10 cellular contexts compared by ENCODE assay signal in genomic region chr14:47040490-47040889, GRCh38.
DNase-seq lines count a peak whose midpoint lies in the region; ATAC-seq and TF ChIP-seq lines count a peak whose summit lies in the region.
"Had no signal": no experiment of that assay in that cellular context is flagged by ENCODE, and none has a peak within 500 bp of the region (broad histone marks: within the 10 kb centered on the region; RNA-seq: fewer than 3 reads in every experiment).

No MANE protein-coding gene starts in this region.

- H3K9me3 ChIP-seq in liver (ENCODE audit: control insufficient read depth in 4 of 4, low read length in 3 of 4) (no peaks in the 10 kb centered on the region), uterus (no peaks in the 10 kb centered on the region)

- TF ChIP-seq CTCF in Calu3 (IDR thresholded peaks at IDR 0.05; ENCODE audit: unreplicated experiment) (no peak), brain (conservative IDR thresholded peaks at IDR 0.05) (peak; percentile 58 to 76), liver (IDR thresholded peaks at IDR 0.05; ENCODE audit: low read depth, low read length, missing input control) (peak; percentile 47), uterus (IDR thresholded peaks at IDR 0.05) (peak in 1 of 4 experiments; percentile 4)

- H3K27me3 Mint-ChIP-seq in Calu3 (ENCODE audit: unreplicated experiment) (no peaks in the 10 kb centered on the region), brain (no peaks in the 10 kb centered on the region)
- H3K27me3 Mint-ChIP-seq: activated CD4-positive, alpha-beta T cell treated with anti-CD3 and anti-CD28 coated beads, Interleukin-2, amount 10 ng/mL, durations not matched to agents 24 days and 14 days had no signal

- H3K27ac Mint-ChIP-seq in Calu3 (ENCODE audit: unreplicated experiment) (no peak overlapping the region), brain (peak overlapping the region in 1 of 5 experiments; percentile 9)
- H3K27ac Mint-ChIP-seq: activated CD4-positive, alpha-beta T cell treated with anti-CD3 and anti-CD28 coated beads, Interleukin-2, amount 10 ng/mL, durations not matched to agents 24 days and 14 days had no signal

- H3K27me3 ChIP-seq in liver (ENCODE audit: control insufficient read depth in 4 of 4, insufficient read depth in 4 of 4, low read length in 3 of 4) (no peaks in the 10 kb centered on the region), uterus (no peaks in the 10 kb centered on the region)

- H3K36me3 ChIP-seq in liver (ENCODE audit: control insufficient read depth in 4 of 4, insufficient read depth in 3 of 4, low read depth in 1 of 4, low read length in 3 of 4) (no peaks in the 10 kb centered on the region), uterus (no peaks in the 10 kb centered on the region)

- intact Hi-C loops in Calu3 (cut with micrococcal nuclease; ENCODE audit: unreplicated experiment) (loop anchor here (2.0 to 10.0 kb wide), 2 partner anchors 234 to 460 kb away; no protein-coding TSS in a partner anchor), uterus (cut with DNase I; ENCODE audit: low total_unique reads) (no loop called here)

- peak; percentile 81 to 90 for TF ChIP-seq RAD21 in liver (IDR thresholded peaks at IDR 0.05)

- no peaks in the 10 kb centered on the region for H3K4me1 Mint-ChIP-seq in Calu3 (ENCODE audit: low read depth, unreplicated experiment)
- peaks cover 8% of the 10 kb centered on the region for H3K4me1 Mint-ChIP-seq in brain
- H3K4me1 Mint-ChIP-seq: activated CD4-positive, alpha-beta T cell treated with anti-CD3 and anti-CD28 coated beads, Interleukin-2, amount 10 ng/mL, durations not matched to agents 24 days and 14 days had no signal

- H3K27ac ChIP-seq in liver (ENCODE audit: low read depth in 1 of 2, low read length in 2 of 2) (no peak overlapping the region), uterus (no peak overlapping the region)

- no peak overlapping the region for H3K9ac ChIP-seq in liver (ENCODE audit: low read depth in 1 of 2, low read length in 2 of 2)

- CTCF ChIA-PET in Calu3 (lab: Charles Lee), result no interaction called here

- no TSS peak for BruUV-seq in Calu3 (replicated peaks; lab: Mats Ljungman, UMichigan)

- ATAC-seq in GM21528 (IDR thresholded peaks at IDR 0.05; ENCODE audit: low FRiP score, unreplicated experiment) (no peak), GM19324 (IDR thresholded peaks at IDR 0.05; ENCODE audit: low FRiP score, unreplicated experiment) (no peak)

- H3K4me3 Mint-ChIP-seq in Calu3 (ENCODE audit: low read depth, unreplicated experiment) (no peak overlapping the region), brain (no peak overlapping the region)
- H3K4me3 Mint-ChIP-seq: activated CD4-positive, alpha-beta T cell treated with anti-CD3 and anti-CD28 coated beads, Interleukin-2, amount 10 ng/mL, durations not matched to agents 24 days and 14 days had no signal

- TF ChIP-seq POLR2A in uterus (IDR thresholded peaks at IDR 0.05), result no peak

- H3K36me3 Mint-ChIP-seq in Calu3 (ENCODE audit: insufficient read depth, unreplicated experiment) (no peaks in the 10 kb centered on the region), brain (no peaks in the 10 kb centered on the region)

- H3K9me3 Mint-ChIP-seq in Calu3 (ENCODE audit: low read depth, unreplicated experiment), result peaks cover 2% of the 10 kb centered on the region
- no peaks in the 10 kb centered on the region for H3K9me3 Mint-ChIP-seq in brain
- H3K9me3 Mint-ChIP-seq: activated CD4-positive, alpha-beta T cell treated with anti-CD3 and anti-CD28 coated beads, Interleukin-2, amount 10 ng/mL, durations not matched to agents 24 days and 14 days had no signal

- WGBS in liver, result 3% methylated on average over 1 of the region's 1 CpG

- no peaks in the 10 kb centered on the region for H3K4me1 ChIP-seq in liver (ENCODE audit: control insufficient read depth in 4 of 4, insufficient read depth in 4 of 4, low read length in 3 of 4)
- H3K4me1 ChIP-seq in uterus, result no peaks in the 10 kb centered on the region

- H3K4me3 ChIP-seq in liver (ENCODE audit: low read depth in 1 of 3, low read length in 3 of 3) (no peak overlapping the region), uterus (no peak overlapping the region)

- DNase-seq in Calu3 (peak; percentile 2), NCI-H524 (lab: John Stamatoyannopoulos, UW) (peak; percentile 29 to 66), uterus (no peak), HK-2 (ENCODE audit: unreplicated experiment) (no peak)
- DNase-seq: activated CD4-positive, alpha-beta T cell treated with anti-CD3 and anti-CD28 coated beads, Interleukin-2, amount 10 ng/mL, durations not matched to agents 24 days and 14 days; stimulated activated CD4-positive, alpha-beta T cell treated with anti-CD3 and anti-CD28 coated beads, Interleukin-2, amount 100 ng/mL, for 24 hours had no signal

TF ChIP-seq in liver, 16 proteins besides CTCF, POLR2A, EP300 and RAD21:
- TF ChIP-seq EGR1 (IDR thresholded peaks at IDR 0.05; ENCODE audit: low read depth in 2 of 2) (no peak), HNF4A (conservative IDR thresholded peaks at IDR 0.05) (peak in 1 of 2 donors; percentile 16), SP1 (IDR thresholded peaks at IDR 0.05) (no peak), GABPA (IDR thresholded peaks at IDR 0.05 in 1 of 2, conservative IDR thresholded peaks at IDR 0.05 in 1 of 2) (no peak)
TF ChIP-seq in liver: peak in this region for 1.

Comparison
In these comparisons a context has a peak if more than half of its experiments do, and no peak if none do; other contexts are left out.
1. DNase-seq: peak in Calu3 (single experiment) and NCI-H524 (2 of 2); none in uterus (0 of 2) and HK-2 (single experiment).